ENCODE assay signal across 20 cellular contexts in the genomic region with DNA sequence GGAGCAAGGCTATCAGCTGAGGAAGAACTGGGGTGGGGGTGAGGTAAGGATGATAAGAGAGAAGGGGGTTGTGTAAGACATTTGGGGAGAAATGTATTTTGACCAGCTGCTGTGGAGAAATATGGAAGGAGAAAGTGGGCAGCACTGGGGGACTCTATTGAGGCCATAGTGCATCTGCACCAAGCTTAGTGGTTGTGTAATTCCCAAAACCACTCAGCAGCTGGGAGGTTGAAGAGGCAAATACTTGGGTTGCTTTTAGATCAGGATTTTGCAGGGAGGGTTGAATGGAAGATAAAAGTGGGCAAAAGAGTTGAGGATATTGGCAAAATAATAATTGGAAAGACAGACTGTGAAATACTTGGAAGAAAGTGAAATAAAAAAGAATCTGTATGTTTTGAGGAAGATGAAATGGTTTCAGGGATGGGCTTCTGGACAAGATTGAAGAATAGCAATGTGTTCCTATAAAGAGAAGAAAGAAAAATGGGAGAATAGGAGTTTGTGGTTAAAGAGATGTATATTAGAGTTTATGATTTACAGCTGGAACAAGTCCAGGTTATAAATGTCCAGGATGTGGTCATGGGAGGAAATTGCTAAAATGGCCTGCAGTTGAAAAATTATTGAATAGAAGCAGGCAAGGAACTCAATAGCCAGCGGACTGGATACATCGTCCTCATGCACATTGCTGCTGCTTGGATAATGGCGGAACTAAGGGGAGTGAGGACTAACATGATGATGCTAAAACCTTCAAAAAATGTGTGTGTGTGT.
DNase-seq lines count a peak whose midpoint lies in the region; TF ChIP-seq lines count a peak whose summit lies in the region.
"Had no signal": no experiment of that assay in that cellular context is flagged by ENCODE, and none has a peak within 500 bp of the region (broad histone marks: within the 10 kb centered on the region; RNA-seq: fewer than 3 reads in every experiment).

No MANE protein-coding gene starts in this region.

- peak overlapping the region; percentile 3 for H3K27ac Mint-ChIP-seq in osteocyte (ENCODE audit: unreplicated experiment)
- H3K27ac Mint-ChIP-seq: GM23338; naive thymus-derived CD4-positive, alpha-beta T cell had no signal

- no peak for TF ChIP-seq CTCF in choroid plexus epithelial cell (conservative IDR thresholded peaks at IDR 0.05; ENCODE audit: low read depth, low read length)
- TF ChIP-seq CTCF in osteocyte (IDR thresholded peaks at IDR 0.05): no peak
- no peak for TF ChIP-seq CTCF in GM13977 (IDR thresholded peaks at IDR 0.05; ENCODE audit: extremely low read depth, insufficient read depth, missing control alignments)

- peaks cover 15% of the 10 kb centered on the region for H3K4me1 Mint-ChIP-seq in osteocyte (ENCODE audit: unreplicated experiment)
- H3K4me1 Mint-ChIP-seq: GM23338 had no signal

- no peaks in the 10 kb centered on the region for H3K27me3 Mint-ChIP-seq in osteocyte (ENCODE audit: unreplicated experiment)
- H3K27me3 Mint-ChIP-seq: naive thymus-derived CD4-positive, alpha-beta T cell had no signal

- no peak overlapping the region for H3K4me3 ChIP-seq in choroid plexus epithelial cell (ENCODE audit: low read depth, low read length)
- H3K4me3 ChIP-seq: GM23338, lower lobe of right lung, SJSA1, vagina had no signal

- H3K4me3 Mint-ChIP-seq in osteocyte (ENCODE audit: unreplicated experiment): no peak overlapping the region
- H3K4me3 Mint-ChIP-seq: GM23338; naive thymus-derived CD4-positive, alpha-beta T cell had no signal

- peak; percentile 33 for DNase-seq in EL
- DNase-seq in NOMO-1 treated with DMSO at 0.1 percent for 48 hours (lab: John Stamatoyannopoulos, UW; ENCODE audit: unreplicated experiment): peak; percentile 14
- peak; percentile 18 for DNase-seq in choroid plexus epithelial cell (ENCODE audit: low read depth)
- no peak for DNase-seq in osteocyte (ENCODE audit: extremely low spot score, unreplicated experiment)
- no peak for DNase-seq in GM13977 (ENCODE audit: low spot score)
- no peak for DNase-seq in NK-92 (lab: John Stamatoyannopoulos, UW; ENCODE audit: unreplicated experiment)
- no peak for DNase-seq in NCI-H524 treated with DMSO at 0.1 percent for 48 hours (lab: John Stamatoyannopoulos, UW)
- DNase-seq: effector CD4-positive, alpha-beta T cell; GDM1; lower lobe of right lung; naive thymus-derived CD4-positive, alpha-beta T cell; NCI-H1048; NCI-H2081 treated with DMSO at 0.1 percent for 48 hours; NCI-H524; posterior cingulate gyrus; stimulated activated CD4-positive, alpha-beta T cell treated with anti-CD3 and anti-CD28 coated beads, Interleukin-2, amount 100 ng/mL, for 48 hours; T-helper 9 cell had no signal

- peaks cover 3% of the 10 kb centered on the region for H3K36me3 Mint-ChIP-seq in osteocyte (ENCODE audit: unreplicated experiment)
- H3K36me3 Mint-ChIP-seq: naive thymus-derived CD4-positive, alpha-beta T cell had no signal

- peaks cover 4% of the 10 kb centered on the region for H3K9me3 Mint-ChIP-seq in osteocyte (ENCODE audit: unreplicated experiment)
- H3K9me3 Mint-ChIP-seq: GM23338; naive thymus-derived CD4-positive, alpha-beta T cell had no signal

- in situ Hi-C loops in GM13977 (cut with MboI; ENCODE audit: low pct_unique_long_range_greater_than_20kb, low sequenced_read_pairs, unreplicated experiment): loop anchor here (10.0 kb wide), 1 partner anchor 391 kb away; no protein-coding TSS in a partner anchor

Comparison
In these comparisons a context has a peak if more than half of its experiments do, and no peak if none do; other contexts are left out.
1. DNase-seq: peak in EL (single experiment), NOMO-1 treated with DMSO at 0.1 percent for 48 hours (single experiment) and choroid plexus epithelial cell (single experiment); none in osteocyte (single experiment), GM13977 (single experiment), NK-92 (single experiment) and NCI-H524 treated with DMSO at 0.1 percent for 48 hours (single experiment).